In the genomic region with DNA sequence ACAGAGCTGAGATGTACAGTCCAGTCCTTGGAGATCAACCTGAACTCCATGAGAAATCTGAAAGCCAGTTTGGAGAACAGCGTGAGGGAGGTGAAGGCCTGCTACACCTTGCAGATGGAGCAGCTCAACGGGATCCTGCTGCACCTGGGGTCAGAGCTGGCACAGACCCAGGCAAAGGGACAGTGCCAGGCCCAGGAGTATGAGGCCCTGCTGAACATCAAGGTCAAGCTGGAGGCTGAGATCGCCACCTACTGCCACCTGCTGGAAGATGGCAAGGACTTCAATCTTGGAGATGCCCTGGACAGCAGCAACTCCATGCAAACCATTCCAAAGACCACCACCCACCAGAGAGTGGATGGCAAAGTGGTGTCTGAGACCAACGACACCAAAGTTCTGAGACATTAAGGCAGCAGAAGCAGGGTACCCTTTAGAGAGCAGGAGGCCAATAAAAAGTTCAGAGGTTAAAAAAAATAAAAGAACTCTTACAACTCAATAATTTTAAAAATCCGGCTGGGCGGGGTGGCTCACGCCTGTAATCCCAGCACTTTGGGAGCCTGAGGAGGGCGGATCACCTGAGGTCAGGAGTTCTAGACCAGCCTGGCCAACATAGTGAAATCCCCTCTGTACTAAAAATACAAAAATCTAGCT, we compare ENCODE assay signal across 8 cellular contexts.
DNase-seq lines count a peak whose midpoint lies in the region; ATAC-seq and TF ChIP-seq lines count a peak whose summit lies in the region.

No MANE protein-coding gene starts in this region.

- H3K4me1 ChIP-seq in PC-9 (replicated peaks; ENCODE audit: insufficient read depth): no peaks in the 10 kb centered on the region

- no TSS peak for BruUV-seq in PC-9 (replicated peaks; lab: Mats Ljungman, UMichigan)

- no peaks in the 10 kb centered on the region for H3K27me3 ChIP-seq in PC-9 (ENCODE audit: insufficient read depth, low read depth)

- no peaks in the 10 kb centered on the region for H3K9me2 ChIP-seq in PC-9 (ENCODE audit: insufficient read depth)

- H3K36me3 ChIP-seq in PC-9 (ENCODE audit: low read depth): no peaks in the 10 kb centered on the region

- H3K79me2 ChIP-seq in PC-9 (ENCODE audit: low read depth): no peaks in the 10 kb centered on the region

- CTCF ChIA-PET in PC-9 (lab: Charles Lee): interaction anchor here (0.9 to 1.2 kb wide), 2 partner anchors 15 to 18 kb away, joined by 3 read pairs; no protein-coding TSS in a partner anchor

- H3K4me3 ChIP-seq in PC-9: no peak overlapping the region

- no peaks in the 10 kb centered on the region for H4K20me1 ChIP-seq in PC-9 (ENCODE audit: insufficient read depth)

- H3K9me3 ChIP-seq in PC-9 (ENCODE audit: insufficient read depth, low read depth): no peaks in the 10 kb centered on the region

- no peak overlapping the region for H3K4me2 ChIP-seq in PC-9

- no peak overlapping the region for H3K27ac ChIP-seq in PC-9

- ATAC-seq in left lobe of liver (no peak), GM18520 (IDR thresholded peaks at IDR 0.05; ENCODE audit: unreplicated experiment) (no peak)

- H3F3A ChIP-seq in PC-9 (ENCODE audit: insufficient read depth, low read depth): no peaks in the 10 kb centered on the region

- intact Hi-C loops in PC-9 (cut with micrococcal nuclease; ENCODE audit: unreplicated experiment): loop anchor here (5.0 kb wide), 3 partner anchors 231 to 576 kb away; no protein-coding TSS in a partner anchor

- peak; percentile 49 for DNase-seq in NCI-H82 (lab: John Stamatoyannopoulos, UW)
- no peak for DNase-seq in NCI-H82 treated with DMSO at 0.1 percent for 48 hours (lab: John Stamatoyannopoulos, UW; ENCODE audit: unreplicated experiment)
- no peak for DNase-seq in PC-9
- peak; percentile 18 for DNase-seq in activated naive CD8-positive, alpha-beta T cell treated with anti-CD3 and anti-CD28 coated beads, Interleukin-2, amount 50 U/mL, for 16 hours (ENCODE audit: low read depth, low spot score)
- DNase-seq in left lobe of liver (ENCODE audit: low spot score): peak; percentile 62
- peak; percentile 9 for DNase-seq in stimulated activated CD8-positive, alpha-beta memory T cell treated with anti-CD3 and anti-CD28 coated beads, Interleukin-7, amount 100 ng/mL, for 24 hours (ENCODE audit: low read depth)
- DNase-seq in DMS79 treated with DMSO at 0.1 percent for 48 hours (lab: John Stamatoyannopoulos, UW): no peak

- POLR2A ChIA-PET in PC-9 (lab: Charles Lee; ENCODE audit: unreplicated experiment): no interaction called here

- TF ChIP-seq CTCF in PC-9 (conservative IDR thresholded peaks at IDR 0.05): peak; percentile 87

- H2AFZ ChIP-seq in PC-9: no peak overlapping the region

Comparison
In these comparisons a context has a peak if more than half of its experiments do, and no peak if none do; other contexts are left out.
1. DNase-seq: peak in NCI-H82 (single experiment), activated naive CD8-positive, alpha-beta T cell treated with anti-CD3 and anti-CD28 coated beads, Interleukin-2, amount 50 U/mL, for 16 hours (single experiment), left lobe of liver (single experiment) and stimulated activated CD8-positive, alpha-beta memory T cell treated with anti-CD3 and anti-CD28 coated beads, Interleukin-7, amount 100 ng/mL, for 24 hours (single experiment); none in NCI-H82 treated with DMSO at 0.1 percent for 48 hours (single experiment), PC-9 (0 of 2) and DMS79 treated with DMSO at 0.1 percent for 48 hours (single experiment).